In the genomic region with DNA sequence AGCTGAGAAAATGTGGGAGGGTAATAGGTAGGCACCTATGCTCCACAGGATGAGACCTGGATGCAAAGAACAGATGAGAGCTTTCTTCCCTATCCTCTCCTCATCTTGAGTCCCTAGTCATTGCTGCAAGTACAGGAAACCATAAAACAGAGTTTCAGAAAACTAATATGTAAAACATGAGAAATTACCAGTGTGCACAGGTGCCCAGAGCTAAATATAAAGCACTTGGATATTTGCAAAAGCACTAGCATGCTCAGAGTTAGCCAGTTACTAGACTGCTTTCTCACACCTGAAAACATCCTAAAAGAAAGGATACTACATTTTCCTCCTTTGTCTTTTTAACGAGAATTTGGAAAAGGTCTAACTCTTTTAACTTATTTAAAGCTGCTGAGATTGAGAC, we compare ENCODE assay signal across 17 cellular contexts.
"Had no signal": no experiment of that assay in that cellular context is flagged by ENCODE, and none has a peak within 500 bp of the region (broad histone marks: within the 10 kb centered on the region; RNA-seq: fewer than 3 reads in every experiment).

No MANE protein-coding gene starts in this region.

- H3K27ac Mint-ChIP-seq: activated naive CD4-positive, alpha-beta T cell treated with anti-CD3 and anti-CD28 coated beads, Interleukin-2, amount 10 ng/mL, durations not matched to agents 7 days and 5 days; memory B cell had no signal

- H3K36me3 ChIP-seq: esophagus muscularis mucosa, heart right ventricle, prostate gland, right atrium auricular region, transverse colon, uterus had no signal

- H3K36me3 Mint-ChIP-seq: activated naive CD4-positive, alpha-beta T cell treated with anti-CD3 and anti-CD28 coated beads, Interleukin-2, amount 10 ng/mL, durations not matched to agents 7 days and 5 days; memory B cell had no signal

- H3K9me3 Mint-ChIP-seq: activated CD4-positive, alpha-beta T cell treated with anti-CD3 and anti-CD28 coated beads, Interleukin-2, amount 10 ng/mL, durations not matched to agents 7 days and 5 days; activated naive CD4-positive, alpha-beta T cell treated with anti-CD3 and anti-CD28 coated beads, Interleukin-2, amount 10 ng/mL, durations not matched to agents 7 days and 5 days; memory B cell; stimulated activated naive CD8-positive, alpha-beta T cell treated with anti-CD3 and anti-CD28 coated beads, Interleukin-15, Interleukin-2, amounts not matched to agents 100 ng/mL and 50 ng/mL, for 24 hours had no signal

- H3K4me1 ChIP-seq: esophagus muscularis mucosa, prostate gland, right atrium auricular region, transverse colon, uterus had no signal

- H3K4me3 Mint-ChIP-seq: activated CD4-positive, alpha-beta T cell treated with anti-CD3 and anti-CD28 coated beads, Interleukin-2, amount 10 ng/mL, durations not matched to agents 7 days and 5 days; activated naive CD4-positive, alpha-beta T cell treated with anti-CD3 and anti-CD28 coated beads, Interleukin-2, amount 10 ng/mL, durations not matched to agents 7 days and 5 days; memory B cell had no signal

- H3K9me3 ChIP-seq: esophagus muscularis mucosa, heart right ventricle, prostate gland, right atrium auricular region, transverse colon, uterus had no signal

- H3K4me3 ChIP-seq: esophagus muscularis mucosa, heart right ventricle, prostate gland, right atrium auricular region, transverse colon, uterus had no signal

- DNase-seq: activated CD4-positive, alpha-beta T cell treated with anti-CD3 and anti-CD28 coated beads, Interleukin-2, amount 10 ng/mL, durations not matched to agents 7 days and 5 days; activated CD8-positive, alpha-beta memory T cell treated with anti-CD3 and anti-CD28 coated beads, Interleukin-2, amount 50 U/mL, for 48 hours; activated effector memory CD4-positive, alpha-beta T cell treated with Interleukin-2 at 50 U/mL for 16 hours; activated naive CD4-positive, alpha-beta T cell treated with anti-CD3 and anti-CD28 coated beads, Interleukin-2, amount 10 ng/mL, durations not matched to agents 7 days and 5 days; activated T-cell treated with anti-CD3 and anti-CD28 coated beads, Interleukin-2, amount 50 U/mL, for 48 hours; cerebellar nuclear complex; effector CD4-positive, alpha-beta T cell; heart right ventricle; stimulated activated CD4-positive, alpha-beta T cell treated with anti-CD3 and anti-CD28 coated beads, Interleukin-2, amount 100 ng/mL, for 24 hours; T1000; transverse colon; uterus had no signal

- ATAC-seq: heart right ventricle had no signal

- H3K27me3 Mint-ChIP-seq: activated CD4-positive, alpha-beta T cell treated with anti-CD3 and anti-CD28 coated beads, Interleukin-2, amount 10 ng/mL, durations not matched to agents 7 days and 5 days; activated naive CD4-positive, alpha-beta T cell treated with anti-CD3 and anti-CD28 coated beads, Interleukin-2, amount 10 ng/mL, durations not matched to agents 7 days and 5 days; stimulated activated naive CD8-positive, alpha-beta T cell treated with anti-CD3 and anti-CD28 coated beads, Interleukin-15, Interleukin-2, amounts not matched to agents 100 ng/mL and 50 ng/mL, for 24 hours had no signal

- H3K27me3 ChIP-seq: esophagus muscularis mucosa, right atrium auricular region, transverse colon, uterus had no signal
